8 cellular contexts compared by ENCODE assay signal in genomic region chr2:113626616-113627330, GRCh38. TPM values are rescaled to one million over a fixed set of nuclear protein-coding genes. Genes with fewer than 3 reads are reported as not detected.
DNase-seq lines count a peak whose midpoint lies in the region; ATAC-seq and TF ChIP-seq lines count a peak whose summit lies in the region.
"Not testable (repeated sequence)": the region's sequence is repeated elsewhere in the genome, so short reads cannot be mapped to it uniquely, and the experiment has no call there.

Gene RABL2A, plus strand, starts transcription at chr2:113627266. Its CDS starts 1,341 bp downstream, at chr2:113628607.

- TF ChIP-seq CTCF in dorsolateral prefrontal cortex (IDR thresholded peaks at IDR 0.05 in 54 of 56, conservative IDR thresholded peaks at IDR 0.05 in 2 of 56; ENCODE audit: low read depth in 1 of 56, partially characterized antibody in 56 of 56) = peak in 13 of 56 donors; percentile 5 to 37 (median 15)
- not testable (repeated sequence) for TF ChIP-seq CTCF in kidney epithelial cell (IDR thresholded peaks at IDR 0.05; ENCODE audit: insufficient read depth, low read length, poor library complexity, severe bottlenecking)

- POLR2A ChIA-PET in activated CD8-positive, alpha-beta memory T cell treated with anti-CD3 and anti-CD28 coated beads for 36 hours (lab: Charles Lee) = not testable (repeated sequence)

- peak; percentile 81 for DNase-seq in LoVo (ENCODE audit: low spot score)
- DNase-seq in dorsolateral prefrontal cortex = peak; percentile 66 to 91 (median 80)
- peak; percentile 4 for DNase-seq in kidney epithelial cell (ENCODE audit: low read depth)
- peak; percentile 25 for DNase-seq in skeletal muscle cell (ENCODE audit: low read depth)
- DNase-seq in ureter (ENCODE audit: low spot score) = peak; percentile 87

- ATAC-seq in GM18498 (IDR thresholded peaks at IDR 0.05; ENCODE audit: unreplicated experiment) (peak; percentile 95), HG02623 (IDR thresholded peaks at IDR 0.05; ENCODE audit: unreplicated experiment) (peak; percentile 94)

- intact Hi-C loops in dorsolateral prefrontal cortex (cut with DNase I) = not testable (repeated sequence)

- CTCF ChIA-PET in activated CD8-positive, alpha-beta memory T cell treated with anti-CD3 and anti-CD28 coated beads for 36 hours (lab: Charles Lee) = not testable (repeated sequence)

- H3K4me3 ChIP-seq in dorsolateral prefrontal cortex (peak within 1 kb of the TSS; percentile 31 to 72 (median 59)), kidney epithelial cell (ENCODE audit: low read depth, low read length) (peak within 1 kb of the TSS; percentile 55), skeletal muscle cell (ENCODE audit: low read depth, low read length) (peak within 1 kb of the TSS; percentile 52)

- not testable (repeated sequence) for H3K36me3 ChIP-seq in kidney epithelial cell (ENCODE audit: control insufficient read depth, insufficient read depth, low read length)

- H3K27ac ChIP-seq in dorsolateral prefrontal cortex = peak within 1 kb of the TSS in 7 of 59 donors; percentile 13 to 53 (median 30)

- not testable (repeated sequence) for H3K27me3 ChIP-seq in dorsolateral prefrontal cortex; kidney epithelial cell (ENCODE audit: control insufficient read depth, insufficient read depth, low read length)

RNA-seq across cellular contexts. Expression of gene RABL2A, which starts in this region (rescaled TPM):
- total RNA-seq in activated CD8-positive, alpha-beta memory T cell treated with anti-CD3 and anti-CD28 coated beads for 36 hours = 10 to 100 TPM; 15.3 to 16.6 TPM
- total RNA-seq in dorsolateral prefrontal cortex (10 to 100 TPM; 37.9 to 81.7 (median 56.6) TPM), kidney epithelial cell (9.6 and 11.8 TPM in 2 replicates), ureter (36.1 TPM)

Comparison
In these comparisons a context has a peak if more than half of its experiments do, and no peak if none do; other contexts are left out.
1. DNase-seq: peak in every context shown above with its lines; median percentile 87 in ureter; 81 in LoVo; 80 in dorsolateral prefrontal cortex; 25 in skeletal muscle cell; 4 in kidney epithelial cell.